In genomic region chr10:62653254-62653653, GRCh38 we compare ENCODE assay signal across 10 cellular contexts.
DNase-seq lines count a peak whose midpoint lies in the region; ATAC-seq and TF ChIP-seq lines count a peak whose summit lies in the region.
"Had no signal": no experiment of that assay in that cellular context is flagged by ENCODE, and none has a peak within 500 bp of the region (broad histone marks: within the 10 kb centered on the region; RNA-seq: fewer than 3 reads in every experiment).

No MANE protein-coding gene starts in this region.

- DNase-seq in naive thymus-derived CD4-positive, alpha-beta T cell = no peak
- DNase-seq in right atrium auricular region (ENCODE audit: low spot score) (no peak), DMS153 treated with DMSO at 0.1 percent for 48 hours (lab: John Stamatoyannopoulos, UW; ENCODE audit: unreplicated experiment) (no peak), testis (no peak)
- no peak for DNase-seq in stimulated activated CD4-positive, alpha-beta T cell treated with anti-CD3 and anti-CD28 coated beads, Interleukin-2, amount 100 ng/mL, for 48 hours
- DNase-seq: GF-D8 had no signal

- WGBS in testis, 2 donors = 91% methylated on average over 6 of the region's 6 CpGs

- no peak overlapping the region for H3K4me3 ChIP-seq in naive thymus-derived CD4-positive, alpha-beta T cell (ENCODE audit: low read length)
- no peak overlapping the region for H3K4me3 ChIP-seq in right atrium auricular region
- no peak overlapping the region for H3K4me3 ChIP-seq in testis

- CTCF ChIA-PET in naive thymus-derived CD4-positive, alpha-beta T cell (lab: Charles Lee) = no interaction called here

- H3K4me1 ChIP-seq in naive thymus-derived CD4-positive, alpha-beta T cell (ENCODE audit: control insufficient read depth in 2 of 2, insufficient read depth in 2 of 2, low read length in 2 of 2) = no peaks in the 10 kb centered on the region
- H3K4me1 ChIP-seq in right atrium auricular region (no peaks in the 10 kb centered on the region), testis (no peaks in the 10 kb centered on the region)

- no peaks in the 10 kb centered on the region for H3K36me3 ChIP-seq in naive thymus-derived CD4-positive, alpha-beta T cell (ENCODE audit: control insufficient read depth in 2 of 3, insufficient read depth in 3 of 3, low read length in 3 of 3)
- H3K36me3 ChIP-seq in right atrium auricular region (no peaks in the 10 kb centered on the region), testis (ENCODE audit: low read depth, missing control alignments) (no peaks in the 10 kb centered on the region)

- H3K9me3 Mint-ChIP-seq in naive thymus-derived CD4-positive, alpha-beta T cell = peaks cover 0 to 13% (median 0%) of the 10 kb centered on the region in 11 donors

- H3K9me3 ChIP-seq in naive thymus-derived CD4-positive, alpha-beta T cell (ENCODE audit: control insufficient read depth in 2 of 3, low read length in 3 of 3) = no peaks in the 10 kb centered on the region
- H3K9me3 ChIP-seq in right atrium auricular region = no peaks in the 10 kb centered on the region
- no peaks in the 10 kb centered on the region for H3K9me3 ChIP-seq in testis

- intact Hi-C loops in naive thymus-derived CD4-positive, alpha-beta T cell (cut with micrococcal nuclease) = no loop called here
- intact Hi-C loops in testis (cut with DNase I; ENCODE audit: low total_unique reads) = no loop called here

- H3K27me3 Mint-ChIP-seq in naive thymus-derived CD4-positive, alpha-beta T cell = no peaks in the 10 kb centered on the region

- peaks cover 0 to 6% (median 0%) of the 10 kb centered on the region in 7 donors for H3K4me1 Mint-ChIP-seq in naive thymus-derived CD4-positive, alpha-beta T cell

- TF ChIP-seq POLR2A in testis (IDR thresholded peaks at IDR 0.05) = no peak

- no peak overlapping the region for H3K27ac Mint-ChIP-seq in naive thymus-derived CD4-positive, alpha-beta T cell

- H3K27me3 ChIP-seq in naive thymus-derived CD4-positive, alpha-beta T cell (ENCODE audit: control insufficient read depth in 2 of 2, insufficient read depth in 2 of 2, low read length in 2 of 2) = no peaks in the 10 kb centered on the region
- H3K27me3 ChIP-seq in right atrium auricular region (no peaks in the 10 kb centered on the region), testis (no peaks in the 10 kb centered on the region)

- H3K4me3 Mint-ChIP-seq in naive thymus-derived CD4-positive, alpha-beta T cell = no peak overlapping the region

- POLR2A ChIA-PET in naive thymus-derived CD4-positive, alpha-beta T cell (lab: Charles Lee) = no interaction called here

- TF ChIP-seq CTCF in right atrium auricular region (IDR thresholded peaks at IDR 0.05) (no peak), testis (IDR thresholded peaks at IDR 0.05) (no peak)

- peaks cover 0 to 4% (median 0%) of the 10 kb centered on the region in 5 donors for H3K36me3 Mint-ChIP-seq in naive thymus-derived CD4-positive, alpha-beta T cell

- H3K27ac ChIP-seq in naive thymus-derived CD4-positive, alpha-beta T cell (ENCODE audit: low read depth, low read length) = no peak overlapping the region
- H3K27ac ChIP-seq in right atrium auricular region (no peak overlapping the region), testis (no peak overlapping the region)
- H3K27ac ChIP-seq: KMS-11 had no signal

- peak; percentile 75 for ATAC-seq in GM19023 (IDR thresholded peaks at IDR 0.05; ENCODE audit: unreplicated experiment)
- ATAC-seq in HG02678 (IDR thresholded peaks at IDR 0.05; ENCODE audit: unreplicated experiment) = peak; percentile 73
- ATAC-seq in HG03575 (IDR thresholded peaks at IDR 0.05; ENCODE audit: extremely low read depth, insufficient number of reproducible peaks, low FRiP score, unreplicated experiment) = peak; percentile 59
- peak; percentile 54 for ATAC-seq in naive thymus-derived CD4-positive, alpha-beta T cell
